ENCODE assay signal across 22 cellular contexts in the genomic region with DNA sequence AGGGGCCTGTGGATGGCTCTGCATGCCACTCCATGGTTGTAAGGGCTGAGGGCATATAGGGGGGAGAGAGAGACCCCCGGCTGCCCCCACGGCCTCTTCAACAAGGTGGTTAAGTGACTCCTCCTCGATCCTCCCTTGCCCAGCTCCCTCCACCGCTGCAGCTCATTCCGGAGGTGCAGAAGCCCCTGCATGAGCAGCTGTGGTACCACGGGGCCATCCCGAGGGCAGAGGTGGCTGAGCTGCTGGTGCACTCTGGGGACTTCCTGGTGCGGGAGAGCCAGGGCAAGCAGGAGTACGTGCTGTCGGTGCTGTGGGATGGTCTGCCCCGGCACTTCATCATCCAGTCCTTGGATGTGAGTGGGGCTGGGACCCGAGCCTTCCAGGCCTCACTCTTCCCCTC. TPM values are rescaled to one million over a fixed set of nuclear protein-coding genes. Genes with fewer than 3 reads are reported as not detected.
A peak's percentile ranks its signal among the peaks of the same experiment; 100 is the strongest.
DNase-seq lines count a peak whose midpoint lies in the region; ATAC-seq, FAIRE-seq and TF ChIP-seq lines count a peak whose summit lies in the region.
"Had no signal": no experiment of that assay in that cellular context is flagged by ENCODE, and none has a peak within 500 bp of the region (broad histone marks: within the 10 kb centered on the region; RNA-seq: fewer than 3 reads in every experiment).

No MANE protein-coding gene starts in this region.

- H3K9me3 Mint-ChIP-seq in activated CD8-positive, alpha-beta memory T cell treated with anti-CD3 and anti-CD28 coated beads, Interleukin-2, amount 10 ng/mL, durations not matched to agents 7 days and 5 days (ENCODE audit: low read depth), result no peaks in the 10 kb centered on the region
- H3K9me3 Mint-ChIP-seq in activated CD4-positive, alpha-beta memory T cell treated with anti-CD3 and anti-CD28 coated beads, Interleukin-2, amount 10 ng/mL, durations not matched to agents 7 days and 5 days, result no peaks in the 10 kb centered on the region
- H3K9me3 Mint-ChIP-seq: GM23338 had no signal

- CTCF ChIA-PET in activated CD8-positive, alpha-beta memory T cell treated with anti-CD3 and anti-CD28 coated beads, Interleukin-2, amount 10 ng/mL, durations not matched to agents 7 days and 5 days (lab: Charles Lee), result interaction anchor here (1.5 to 4.6 kb wide), 4 partner anchors 11 to 571 kb away, joined by 5 to 64 read pairs (median 20); a partner anchor contains a TSS
- CTCF ChIA-PET in HepG2 (lab: Yijun Ruan, JAX; ENCODE audit: low intra/inter-chr PET ratio, low total read pairs), result no interaction called here
- CTCF ChIA-PET in activated CD4-positive, alpha-beta memory T cell treated with anti-CD3 and anti-CD28 coated beads, Interleukin-2, amount 10 ng/mL, durations not matched to agents 7 days and 5 days (lab: Charles Lee), result no interaction called here

- H3K36me3 Mint-ChIP-seq in activated CD8-positive, alpha-beta memory T cell treated with anti-CD3 and anti-CD28 coated beads, Interleukin-2, amount 10 ng/mL, durations not matched to agents 7 days and 5 days, result peaks cover 36% of the 10 kb centered on the region
- peaks cover 53% of the 10 kb centered on the region for H3K36me3 Mint-ChIP-seq in activated CD4-positive, alpha-beta memory T cell treated with anti-CD3 and anti-CD28 coated beads, Interleukin-2, amount 10 ng/mL, durations not matched to agents 7 days and 5 days (ENCODE audit: low read depth)

- H3K9ac ChIP-seq in HepG2 (ENCODE audit: insufficient read depth, low read depth, low read length), result no peak overlapping the region

- peak overlapping the region; percentile 59 for H3K4me3 Mint-ChIP-seq in activated CD8-positive, alpha-beta memory T cell treated with anti-CD3 and anti-CD28 coated beads, Interleukin-2, amount 10 ng/mL, durations not matched to agents 7 days and 5 days
- no peak overlapping the region for H3K4me3 Mint-ChIP-seq in activated CD4-positive, alpha-beta memory T cell treated with anti-CD3 and anti-CD28 coated beads, Interleukin-2, amount 10 ng/mL, durations not matched to agents 7 days and 5 days
- H3K4me3 Mint-ChIP-seq: CD4-positive, alpha-beta memory T cell; GM23338 had no signal

- no peaks in the 10 kb centered on the region for H3K27me3 ChIP-seq in right lobe of liver
- H3K27me3 ChIP-seq in HepG2 (ENCODE audit: control insufficient read depth in 1 of 2, insufficient read depth in 2 of 2, low read length in 2 of 2), result peaks cover 0 to 7% of the 10 kb centered on the region in 2 experiments; a peak in 2 of 5 replicates
- no peaks in the 10 kb centered on the region for H3K27me3 ChIP-seq in sigmoid colon

- TF ChIP-seq EP300 in HepG2 (IDR thresholded peaks at IDR 0.05; ENCODE audit: low read depth in 2 of 2, low read length in 2 of 2) (no peak), HepG2 (CRISPR knock-in tag; IDR thresholded peaks at IDR 0.05; ENCODE audit: borderline replicate concordance) (no peak), sigmoid colon (IDR thresholded peaks at IDR 0.05) (no peak)

- no peak overlapping the region for H3K4me2 ChIP-seq in HepG2 (ENCODE audit: low read depth, low read length)
- H3K4me2 ChIP-seq: A549, GM23338 had no signal

- TF ChIP-seq CTCF in right lobe of liver (IDR thresholded peaks at IDR 0.05) (no peak), HepG2 (CRISPR knock-in tag; IDR thresholded peaks at IDR 0.05) (no peak), sigmoid colon (IDR thresholded peaks at IDR 0.05) (no peak)

- ATAC-seq in activated CD8-positive, alpha-beta memory T cell treated with anti-CD3 and anti-CD28 coated beads, Interleukin-2, amount 10 ng/mL, durations not matched to agents 7 days and 5 days, result no peak
- ATAC-seq in right lobe of liver (no peak), HepG2 (no peak)
- ATAC-seq: A549 had no signal

- TF ChIP-seq RAD21 in HepG2 (CRISPR knock-in tag; IDR thresholded peaks at IDR 0.05), result no peak

- H2AFZ ChIP-seq in HepG2 (ENCODE audit: low read length), result no peak overlapping the region
- H2AFZ ChIP-seq: GM23338 had no signal

- H3K27ac ChIP-seq in right lobe of liver (no peak overlapping the region), HepG2 (ENCODE audit: extremely low read length, insufficient read depth, low read length) (no peak overlapping the region), sigmoid colon (no peak overlapping the region)
- H3K27ac ChIP-seq: 22Rv1, A549, C4-2B, HL-60 had no signal

- POLR2A ChIA-PET in HepG2 (lab: Yijun Ruan, JAX), result interaction anchor here (1.6 kb wide), 1 partner anchor 41 kb away, joined by 6 read pairs; no protein-coding TSS in a partner anchor
- POLR2A ChIA-PET in activated CD4-positive, alpha-beta memory T cell treated with anti-CD3 and anti-CD28 coated beads, Interleukin-2, amount 10 ng/mL, durations not matched to agents 7 days and 5 days (lab: Charles Lee), result interaction anchor here (2.8 kb wide), 1 partner anchor 12 kb away, joined by 11 read pairs; a partner anchor contains a TSS

- H3K4me1 ChIP-seq in right lobe of liver, result peaks cover 0 to 7% (median 3%) of the 10 kb centered on the region in 4 donors
- peaks cover 9% of the 10 kb centered on the region for H3K4me1 ChIP-seq in HepG2 (ENCODE audit: insufficient read depth, low read length)
- peaks cover 0 to 9% (median 7%) of the 10 kb centered on the region in 4 donors for H3K4me1 ChIP-seq in sigmoid colon
- H3K4me1 ChIP-seq: A549 had no signal

- TF ChIP-seq POLR2A in right lobe of liver (IDR thresholded peaks at IDR 0.05) (no peak), HepG2 (IDR thresholded peaks at IDR 0.05; ENCODE audit: insufficient read depth in 1 of 2, low read depth in 2 of 2, low read length in 2 of 2) (no peak), sigmoid colon (IDR thresholded peaks at IDR 0.05) (no peak)

- WGBS in right lobe of liver (ENCODE audit: insufficient coverage, low coverage, low lambda C conversion rate, missing lambda C conversion rate), result 40% methylated on average over 1 of the region's 12 CpGs
- WGBS in HepG2 (ENCODE audit: low lambda C conversion rate), result 63% methylated on average over 4 of the region's 12 CpGs
- 92% methylated on average over 12 of the region's 12 CpGs for WGBS in sigmoid colon, 2 donors

- H3K27ac Mint-ChIP-seq in activated CD8-positive, alpha-beta memory T cell treated with anti-CD3 and anti-CD28 coated beads, Interleukin-2, amount 10 ng/mL, durations not matched to agents 7 days and 5 days, result no peak overlapping the region
- no peak overlapping the region for H3K27ac Mint-ChIP-seq in activated CD4-positive, alpha-beta memory T cell treated with anti-CD3 and anti-CD28 coated beads, Interleukin-2, amount 10 ng/mL, durations not matched to agents 7 days and 5 days
- H3K27ac Mint-ChIP-seq: CD4-positive, alpha-beta memory T cell had no signal

- in situ Hi-C loops in HepG2 (cut with HindIII; ENCODE audit: extremely low pct_ligation_motif_present, low pct_unique_long_range_greater_than_20kb), result no loop called here

- no peaks in the 10 kb centered on the region for H3K79me2 ChIP-seq in HepG2 (ENCODE audit: insufficient read depth, low read length)

- H3K4me1 Mint-ChIP-seq in activated CD8-positive, alpha-beta memory T cell treated with anti-CD3 and anti-CD28 coated beads, Interleukin-2, amount 10 ng/mL, durations not matched to agents 7 days and 5 days, result peaks cover 38% of the 10 kb centered on the region
- H3K4me1 Mint-ChIP-seq in activated CD4-positive, alpha-beta memory T cell treated with anti-CD3 and anti-CD28 coated beads, Interleukin-2, amount 10 ng/mL, durations not matched to agents 7 days and 5 days, result peaks cover 19% of the 10 kb centered on the region

- BruUV-seq in HepG2 (replicated peaks; lab: Mats Ljungman, UMichigan), result no TSS peak

- intact Hi-C loops in right lobe of liver (cut with DNase I), result no loop called here
- intact Hi-C loops in HepG2 (cut with micrococcal nuclease; ENCODE audit: unreplicated experiment), result no loop called here
- intact Hi-C loops in sigmoid colon (cut with DNase I), result no loop called here

- FAIRE-seq in HepG2 (lab: Jason Lieb, UNC), result no peak
- FAIRE-seq: A549, GM12892, GM18507, H54 had no signal

- no peaks in the 10 kb centered on the region for H3K27me3 Mint-ChIP-seq in activated CD8-positive, alpha-beta memory T cell treated with anti-CD3 and anti-CD28 coated beads, Interleukin-2, amount 10 ng/mL, durations not matched to agents 7 days and 5 days
- no peaks in the 10 kb centered on the region for H3K27me3 Mint-ChIP-seq in activated CD4-positive, alpha-beta memory T cell treated with anti-CD3 and anti-CD28 coated beads, Interleukin-2, amount 10 ng/mL, durations not matched to agents 7 days and 5 days

- DNase-seq in activated CD8-positive, alpha-beta memory T cell treated with anti-CD3 and anti-CD28 coated beads, Interleukin-2, amount 10 ng/mL, durations not matched to agents 7 days and 5 days, result no peak
- no peak for DNase-seq in activated CD8-positive, alpha-beta memory T cell treated with anti-CD3 and anti-CD28 coated beads, Interleukin-2, amount 50 U/mL, for 48 hours
- DNase-seq in right lobe of liver (peak in 2 of 3 donors; percentile 13 to 31), HepG2 (ENCODE audit: low spot score) (no peak), sigmoid colon (peak; percentile 61), NCI-H82 treated with DMSO at 0.1 percent for 48 hours (lab: John Stamatoyannopoulos, UW; ENCODE audit: unreplicated experiment) (no peak)
- no peak for DNase-seq in activated CD4-positive, alpha-beta memory T cell treated with anti-CD3 and anti-CD28 coated beads, Interleukin-2, amount 10 ng/mL, durations not matched to agents 7 days and 5 days
- DNase-seq: AML-193; CD4-positive, alpha-beta memory T cell; DMS153; DMS79; GDM1; HCEC 1CT; IMR-90 had no signal

- H3K9me3 ChIP-seq in right lobe of liver (no peaks in the 10 kb centered on the region), HepG2 (ENCODE audit: low read length) (no peaks in the 10 kb centered on the region), sigmoid colon (no peaks in the 10 kb centered on the region)
- H3K9me3 ChIP-seq: A549 had no signal

- H4K20me1 ChIP-seq in HepG2 (ENCODE audit: insufficient read depth, low read length), result no peaks in the 10 kb centered on the region

- peaks cover 11 to 58% (median 27%) of the 10 kb centered on the region in 4 donors for H3K36me3 ChIP-seq in right lobe of liver
- no peaks in the 10 kb centered on the region for H3K36me3 ChIP-seq in HepG2 (replicated peaks in 1 of 2; ENCODE audit: control insufficient read depth in 1 of 2, insufficient read depth in 2 of 2, low read length in 2 of 2)
- peaks cover 45 to 77% (median 57%) of the 10 kb centered on the region in 4 donors for H3K36me3 ChIP-seq in sigmoid colon

- H3K4me3 ChIP-seq in right lobe of liver (no peak overlapping the region), HepG2 (replicated peaks in 1 of 3; ENCODE audit: insufficient read depth in 1 of 3, low read depth in 2 of 3, low read length in 3 of 3) (no peak overlapping the region), sigmoid colon (no peak overlapping the region)
- H3K4me3 ChIP-seq: A549, GM23338 had no signal

RNA-seq across cellular contexts. Expression of a gene that starts 6.5 kb away (rescaled TPM):
- total RNA-seq in activated CD8-positive, alpha-beta memory T cell treated with anti-CD3 and anti-CD28 coated beads, Interleukin-2, amount 10 ng/mL, durations not matched to agents 7 days and 5 days, result 10 to 100 TPM; 55.7 to 61.2 TPM
- 10 to 100 TPM; 11.5 to 36.5 (median 18.5) TPM for total RNA-seq in right lobe of liver
- total RNA-seq in HepG2 (2016; rRNA removed; fragmentation: Illumina TruSeq; extraction: Trizol), result 8.5 and 9.5 TPM in 2 replicates
- total RNA-seq in HepG2 (2016; cell fraction: cytosol; rRNA removed; fragmentation: Illumina TruSeq; extraction: Trizol; ENCODE audit: low read depth), result 3.0 and 3.5 TPM in 2 replicates
- 9.6 TPM in 2 replicates for total RNA-seq in HepG2 (2016; cell fraction: insoluble cytoplasmic fraction; rRNA removed; fragmentation: Illumina TruSeq; extraction: Trizol)
- total RNA-seq in HepG2 (2016; cell fraction: membrane; rRNA removed; fragmentation: Illumina TruSeq; extraction: Trizol), result 3.8 and 4.7 TPM in 2 replicates
- total RNA-seq in HepG2 (2016; cell fraction: nucleus; rRNA removed; fragmentation: Illumina TruSeq; extraction: Trizol), result 5.2 and 5.4 TPM in 2 replicates
- 4.0 and 4.3 TPM in 2 replicates for polyA plus RNA-seq in HepG2 (2011; rRNA removed)
- polyA plus RNA-seq in HepG2 (2011; cell fraction: cytosol; rRNA removed), result 2.8 and 5.7 TPM in 2 replicates
- polyA plus RNA-seq in HepG2 (2011; cell fraction: nucleus; rRNA removed), result 13.7 and 22.6 TPM in 2 replicates
- 1.3 and 1.7 TPM in 2 replicates for polyA plus RNA-seq in HepG2 (2012)
- 3.0 TPM in 2 replicates for polyA plus RNA-seq in HepG2 (2016; cell fraction: cytosol; fragmentation: Illumina TruSeq; extraction: Trizol; ENCODE audit: low read depth)
- polyA plus RNA-seq in HepG2 (2016; cell fraction: insoluble cytoplasmic fraction; fragmentation: Illumina TruSeq; extraction: Trizol; ENCODE audit: low read depth), result 6.1 and 6.9 TPM in 2 replicates
- polyA plus RNA-seq in HepG2 (2016; cell fraction: membrane; fragmentation: Illumina TruSeq; extraction: Trizol; ENCODE audit: low read depth), result 2.4 TPM in 2 replicates
- 8.5 and 10.3 TPM in 2 replicates for polyA plus RNA-seq in HepG2 (2016; cell fraction: nucleus; fragmentation: Illumina TruSeq; extraction: Trizol; ENCODE audit: insufficient read depth, low read depth)
- 0.37 and 5.3 TPM in 2 replicates for polyA minus RNA-seq in HepG2 (2011; rRNA and poly(A)+ RNA removed; ENCODE audit: low replicate concordance)
- 1.7 and 1.8 TPM in 2 replicates for polyA minus RNA-seq in HepG2 (2011; cell fraction: cytosol; rRNA and poly(A)+ RNA removed)
- 5.1 and 6.2 TPM in 2 replicates for polyA minus RNA-seq in HepG2 (2011; cell fraction: nucleus; rRNA and poly(A)+ RNA removed)
- total RNA-seq in sigmoid colon, result 10 to 100 TPM; 28.0 to 35.5 (median 30.4) TPM
- polyA plus RNA-seq in sigmoid colon, result 10 to 100 TPM in 1 of 3 donors, 1 to 10 TPM in 2; 4.9 to 17.6 (median 7.2) TPM
- 10 to 100 TPM; 31.2 to 32.4 TPM for total RNA-seq in activated CD4-positive, alpha-beta memory T cell treated with anti-CD3 and anti-CD28 coated beads, Interleukin-2, amount 10 ng/mL, durations not matched to agents 7 days and 5 days
- polyA plus RNA-seq: CD4-positive, alpha-beta memory T cell had no signal

RNA-seq across cellular contexts. Expression of a gene that starts 12.3 kb away (rescaled TPM):
- 100 to 1,000 TPM; 174 to 183 TPM for total RNA-seq in activated CD8-positive, alpha-beta memory T cell treated with anti-CD3 and anti-CD28 coated beads, Interleukin-2, amount 10 ng/mL, durations not matched to agents 7 days and 5 days
- total RNA-seq in right lobe of liver (10 to 100 TPM; 41.4 to 91.6 (median 59.8) TPM), HepG2 (2016; rRNA removed; fragmentation: Illumina TruSeq; extraction: Trizol) (6.7 and 17.5 TPM in 2 replicates), sigmoid colon (10 to 100 TPM; 27.2 to 57.6 (median 38.4) TPM)
- 8.9 and 9.3 TPM in 2 replicates for total RNA-seq in HepG2 (2016; cell fraction: cytosol; rRNA removed; fragmentation: Illumina TruSeq; extraction: Trizol; ENCODE audit: low read depth)
- 5.6 and 21.4 TPM in 2 replicates for total RNA-seq in HepG2 (2016; cell fraction: insoluble cytoplasmic fraction; rRNA removed; fragmentation: Illumina TruSeq; extraction: Trizol)
- total RNA-seq in HepG2 (2016; cell fraction: membrane; rRNA removed; fragmentation: Illumina TruSeq; extraction: Trizol), result 9.6 and 10.0 TPM in 2 replicates
- 31.3 and 36.5 TPM in 2 replicates for total RNA-seq in HepG2 (2016; cell fraction: nucleus; rRNA removed; fragmentation: Illumina TruSeq; extraction: Trizol)
- polyA plus RNA-seq in HepG2 (2011; rRNA removed) (43.8 and 51.5 TPM in 2 replicates), sigmoid colon (10 to 100 TPM in 1 of 3 donors, 1 to 10 TPM in 2; 3.7 to 31.0 (median 4.8) TPM)
- 18.4 and 29.4 TPM in 2 replicates for polyA plus RNA-seq in HepG2 (2011; cell fraction: cytosol; rRNA removed)
- polyA plus RNA-seq in HepG2 (2011; cell fraction: nucleus; rRNA removed), result 296 and 398 TPM in 2 replicates
- polyA plus RNA-seq in HepG2 (2012), result 13.2 and 18.7 TPM in 2 replicates
- polyA plus RNA-seq in HepG2 (2016; cell fraction: cytosol; fragmentation: Illumina TruSeq; extraction: Trizol; ENCODE audit: low read depth), result 1.5 and 2.3 TPM in 2 replicates
- 7.9 and 9.3 TPM in 2 replicates for polyA plus RNA-seq in HepG2 (2016; cell fraction: insoluble cytoplasmic fraction; fragmentation: Illumina TruSeq; extraction: Trizol; ENCODE audit: low read depth)
- 5.8 and 8.8 TPM in 2 replicates for polyA plus RNA-seq in HepG2 (2016; cell fraction: membrane; fragmentation: Illumina TruSeq; extraction: Trizol; ENCODE audit: low read depth)
- polyA plus RNA-seq in HepG2 (2016; cell fraction: nucleus; fragmentation: Illumina TruSeq; extraction: Trizol; ENCODE audit: insufficient read depth, low read depth), result 117 and 126 TPM in 2 replicates
- 46.3 and 58.9 TPM in 2 replicates for polyA minus RNA-seq in HepG2 (2011; rRNA and poly(A)+ RNA removed; ENCODE audit: low replicate concordance)
- 16.2 and 16.4 TPM in 2 replicates for polyA minus RNA-seq in HepG2 (2011; cell fraction: cytosol; rRNA and poly(A)+ RNA removed)
- 38.2 and 38.5 TPM in 2 replicates for polyA minus RNA-seq in HepG2 (2011; cell fraction: nucleus; rRNA and poly(A)+ RNA removed)
- total RNA-seq in activated CD4-positive, alpha-beta memory T cell treated with anti-CD3 and anti-CD28 coated beads, Interleukin-2, amount 10 ng/mL, durations not matched to agents 7 days and 5 days, result 100 to 1,000 TPM; 132 to 133 TPM

RNA-seq across cellular contexts. Expression of a gene that starts 22.5 kb away (rescaled TPM):
- 100 to 1,000 TPM; 487 to 625 TPM for total RNA-seq in activated CD8-positive, alpha-beta memory T cell treated with anti-CD3 and anti-CD28 coated beads, Interleukin-2, amount 10 ng/mL, durations not matched to agents 7 days and 5 days
- total RNA-seq in right lobe of liver (100 to 1,000 TPM; 122 to 232 (median 189) TPM), HepG2 (2016; rRNA removed; fragmentation: Illumina TruSeq; extraction: Trizol) (13.9 and 17.4 TPM in 2 replicates), sigmoid colon (10 to 100 TPM; 21.0 to 35.0 (median 24.3) TPM)
- total RNA-seq in HepG2 (2016; cell fraction: cytosol; rRNA removed; fragmentation: Illumina TruSeq; extraction: Trizol; ENCODE audit: low read depth), result 4.7 and 4.8 TPM in 2 replicates
- 10.1 and 18.5 TPM in 2 replicates for total RNA-seq in HepG2 (2016; cell fraction: insoluble cytoplasmic fraction; rRNA removed; fragmentation: Illumina TruSeq; extraction: Trizol)
- 20.5 and 21.4 TPM in 2 replicates for total RNA-seq in HepG2 (2016; cell fraction: membrane; rRNA removed; fragmentation: Illumina TruSeq; extraction: Trizol)
- 17.5 and 19.5 TPM in 2 replicates for total RNA-seq in HepG2 (2016; cell fraction: nucleus; rRNA removed; fragmentation: Illumina TruSeq; extraction: Trizol)
- polyA plus RNA-seq in HepG2 (2011; rRNA removed) (15.2 and 17.3 TPM in 2 replicates), sigmoid colon (10 to 100 TPM; 23.4 to 69.2 (median 30.1) TPM)
- 12.0 and 18.4 TPM in 2 replicates for polyA plus RNA-seq in HepG2 (2011; cell fraction: cytosol; rRNA removed)
- 17.2 and 23.0 TPM in 2 replicates for polyA plus RNA-seq in HepG2 (2011; cell fraction: nucleus; rRNA removed)
- polyA plus RNA-seq in HepG2 (2012), result 4.4 and 15.3 TPM in 2 replicates
- 6.3 and 6.4 TPM in 2 replicates for polyA plus RNA-seq in HepG2 (2016; cell fraction: cytosol; fragmentation: Illumina TruSeq; extraction: Trizol; ENCODE audit: low read depth)
- 14.6 and 21.4 TPM in 2 replicates for polyA plus RNA-seq in HepG2 (2016; cell fraction: insoluble cytoplasmic fraction; fragmentation: Illumina TruSeq; extraction: Trizol; ENCODE audit: low read depth)
- 19.0 and 20.4 TPM in 2 replicates for polyA plus RNA-seq in HepG2 (2016; cell fraction: membrane; fragmentation: Illumina TruSeq; extraction: Trizol; ENCODE audit: low read depth)
- polyA plus RNA-seq in HepG2 (2016; cell fraction: nucleus; fragmentation: Illumina TruSeq; extraction: Trizol; ENCODE audit: insufficient read depth, low read depth), result 32.9 and 35.2 TPM in 2 replicates
- 33.9 and 45.0 TPM in 2 replicates for polyA minus RNA-seq in HepG2 (2011; rRNA and poly(A)+ RNA removed; ENCODE audit: low replicate concordance)
- polyA minus RNA-seq in HepG2 (2011; cell fraction: cytosol; rRNA and poly(A)+ RNA removed), result 15.8 and 17.1 TPM in 2 replicates
- polyA minus RNA-seq in HepG2 (2011; cell fraction: nucleus; rRNA and poly(A)+ RNA removed), result 6.1 and 8.6 TPM in 2 replicates
- total RNA-seq in activated CD4-positive, alpha-beta memory T cell treated with anti-CD3 and anti-CD28 coated beads, Interleukin-2, amount 10 ng/mL, durations not matched to agents 7 days and 5 days, result 100 to 1,000 TPM; 550 to 553 TPM

RNA-seq across cellular contexts. Expression of a gene that starts 41.5 kb away (rescaled TPM):
- total RNA-seq in activated CD8-positive, alpha-beta memory T cell treated with anti-CD3 and anti-CD28 coated beads, Interleukin-2, amount 10 ng/mL, durations not matched to agents 7 days and 5 days, result 10 to 100 TPM; 33.2 to 39.3 TPM
- 10 to 100 TPM in 4 of 6 experiments, 1 to 10 TPM in 2; 8.8 to 17.6 (median 11.5) TPM for total RNA-seq in right lobe of liver
- total RNA-seq in HepG2 (2016; rRNA removed; fragmentation: Illumina TruSeq; extraction: Trizol), result 28.3 and 30.0 TPM in 2 replicates
- 9.5 and 9.9 TPM in 2 replicates for total RNA-seq in HepG2 (2016; cell fraction: cytosol; rRNA removed; fragmentation: Illumina TruSeq; extraction: Trizol; ENCODE audit: low read depth)
- total RNA-seq in HepG2 (2016; cell fraction: insoluble cytoplasmic fraction; rRNA removed; fragmentation: Illumina TruSeq; extraction: Trizol), result 29.5 and 31.1 TPM in 2 replicates
- total RNA-seq in HepG2 (2016; cell fraction: membrane; rRNA removed; fragmentation: Illumina TruSeq; extraction: Trizol), result 19.0 and 21.4 TPM in 2 replicates
- total RNA-seq in HepG2 (2016; cell fraction: nucleus; rRNA removed; fragmentation: Illumina TruSeq; extraction: Trizol), result 14.9 and 16.3 TPM in 2 replicates
- polyA plus RNA-seq in HepG2 (2011; rRNA removed), result 18.7 and 21.7 TPM in 2 replicates
- 21.7 and 23.0 TPM in 2 replicates for polyA plus RNA-seq in HepG2 (2011; cell fraction: cytosol; rRNA removed)
- polyA plus RNA-seq in HepG2 (2011; cell fraction: nucleus; rRNA removed), result 18.2 and 23.4 TPM in 2 replicates
- polyA plus RNA-seq in HepG2 (2012), result 12.4 and 14.3 TPM in 2 replicates
- polyA plus RNA-seq in HepG2 (2016; cell fraction: cytosol; fragmentation: Illumina TruSeq; extraction: Trizol; ENCODE audit: low read depth), result 15.3 and 16.8 TPM in 2 replicates
- 32.6 and 35.8 TPM in 2 replicates for polyA plus RNA-seq in HepG2 (2016; cell fraction: insoluble cytoplasmic fraction; fragmentation: Illumina TruSeq; extraction: Trizol; ENCODE audit: low read depth)
- 20.1 and 22.5 TPM in 2 replicates for polyA plus RNA-seq in HepG2 (2016; cell fraction: membrane; fragmentation: Illumina TruSeq; extraction: Trizol; ENCODE audit: low read depth)
- polyA plus RNA-seq in HepG2 (2016; cell fraction: nucleus; fragmentation: Illumina TruSeq; extraction: Trizol; ENCODE audit: insufficient read depth, low read depth), result 23.2 and 27.0 TPM in 2 replicates
- polyA minus RNA-seq in HepG2 (2011; rRNA and poly(A)+ RNA removed; ENCODE audit: low replicate concordance), result 12.2 and 28.5 TPM in 2 replicates
- 8.2 and 8.6 TPM in 2 replicates for polyA minus RNA-seq in HepG2 (2011; cell fraction: cytosol; rRNA and poly(A)+ RNA removed)
- 13.3 and 14.7 TPM in 2 replicates for polyA minus RNA-seq in HepG2 (2011; cell fraction: nucleus; rRNA and poly(A)+ RNA removed)
- total RNA-seq in sigmoid colon, result 10 to 100 TPM in 1 of 4 donors, 1 to 10 TPM in 3; 5.2 to 10.7 (median 7.0) TPM
- polyA plus RNA-seq in sigmoid colon, result 10 to 100 TPM; 19.1 to 27.0 (median 24.0) TPM
- 10 to 100 TPM; 37.6 to 41.7 TPM for total RNA-seq in activated CD4-positive, alpha-beta memory T cell treated with anti-CD3 and anti-CD28 coated beads, Interleukin-2, amount 10 ng/mL, durations not matched to agents 7 days and 5 days

RNA-seq across cellular contexts. Expression of a gene that starts 44.2 kb away (rescaled TPM):
- total RNA-seq in activated CD8-positive, alpha-beta memory T cell treated with anti-CD3 and anti-CD28 coated beads, Interleukin-2, amount 10 ng/mL, durations not matched to agents 7 days and 5 days, result 10 to 100 TPM; 76.3 to 84.4 TPM
- total RNA-seq in right lobe of liver (10 to 100 TPM; 13.3 to 33.0 (median 25.4) TPM), HepG2 (2016; rRNA removed; fragmentation: Illumina TruSeq; extraction: Trizol) (39.2 and 39.7 TPM in 2 replicates), sigmoid colon (10 to 100 TPM; 36.0 to 63.5 (median 60.2) TPM)
- total RNA-seq in HepG2 (2016; cell fraction: cytosol; rRNA removed; fragmentation: Illumina TruSeq; extraction: Trizol; ENCODE audit: low read depth), result 7.4 and 8.3 TPM in 2 replicates
- total RNA-seq in HepG2 (2016; cell fraction: insoluble cytoplasmic fraction; rRNA removed; fragmentation: Illumina TruSeq; extraction: Trizol), result 37.2 and 42.0 TPM in 2 replicates
- 10.7 and 11.5 TPM in 2 replicates for total RNA-seq in HepG2 (2016; cell fraction: membrane; rRNA removed; fragmentation: Illumina TruSeq; extraction: Trizol)
- 29.9 and 30.4 TPM in 2 replicates for total RNA-seq in HepG2 (2016; cell fraction: nucleus; rRNA removed; fragmentation: Illumina TruSeq; extraction: Trizol)
- polyA plus RNA-seq in HepG2 (2011; rRNA removed) (33.8 and 39.6 TPM in 2 replicates), sigmoid colon (10 to 100 TPM; 28.8 to 50.4 (median 31.4) TPM)
- polyA plus RNA-seq in HepG2 (2011; cell fraction: cytosol; rRNA removed), result 28.5 and 36.4 TPM in 2 replicates
- 128 and 143 TPM in 2 replicates for polyA plus RNA-seq in HepG2 (2011; cell fraction: nucleus; rRNA removed)
- polyA plus RNA-seq in HepG2 (2012), result 23.6 and 29.6 TPM in 2 replicates
- polyA plus RNA-seq in HepG2 (2016; cell fraction: cytosol; fragmentation: Illumina TruSeq; extraction: Trizol; ENCODE audit: low read depth), result 3.2 and 3.8 TPM in 2 replicates
- polyA plus RNA-seq in HepG2 (2016; cell fraction: insoluble cytoplasmic fraction; fragmentation: Illumina TruSeq; extraction: Trizol; ENCODE audit: low read depth), result 31.6 and 37.2 TPM in 2 replicates
- 6.4 and 8.0 TPM in 2 replicates for polyA plus RNA-seq in HepG2 (2016; cell fraction: membrane; fragmentation: Illumina TruSeq; extraction: Trizol; ENCODE audit: low read depth)
- 52.0 and 53.3 TPM in 2 replicates for polyA plus RNA-seq in HepG2 (2016; cell fraction: nucleus; fragmentation: Illumina TruSeq; extraction: Trizol; ENCODE audit: insufficient read depth, low read depth)
- polyA minus RNA-seq in HepG2 (2011; rRNA and poly(A)+ RNA removed; ENCODE audit: low replicate concordance), result 77.7 and 119 TPM in 2 replicates
- 23.5 and 25.8 TPM in 2 replicates for polyA minus RNA-seq in HepG2 (2011; cell fraction: cytosol; rRNA and poly(A)+ RNA removed)
- polyA minus RNA-seq in HepG2 (2011; cell fraction: nucleus; rRNA and poly(A)+ RNA removed), result 37.1 and 48.0 TPM in 2 replicates
- total RNA-seq in activated CD4-positive, alpha-beta memory T cell treated with anti-CD3 and anti-CD28 coated beads, Interleukin-2, amount 10 ng/mL, durations not matched to agents 7 days and 5 days, result 10 to 100 TPM; 71.3 to 75.2 TPM

Comparison
In these comparisons a context has a peak if more than half of its experiments do, and no peak if none do; other contexts are left out.
1. DNase-seq: peak in right lobe of liver (2 of 3) and sigmoid colon (single experiment); none in activated CD8-positive, alpha-beta memory T cell treated with anti-CD3 and anti-CD28 coated beads, Interleukin-2, amount 10 ng/mL, durations not matched to agents 7 days and 5 days (single experiment), activated CD8-positive, alpha-beta memory T cell treated with anti-CD3 and anti-CD28 coated beads, Interleukin-2, amount 50 U/mL, for 48 hours (single experiment), HepG2 (single experiment), NCI-H82 treated with DMSO at 0.1 percent for 48 hours (single experiment) and activated CD4-positive, alpha-beta memory T cell treated with anti-CD3 and anti-CD28 coated beads, Interleukin-2, amount 10 ng/mL, durations not matched to agents 7 days and 5 days (single experiment).